13 cellular contexts compared by ENCODE assay signal in genomic region chr4:183411291-183411861, GRCh38.
DNase-seq lines count a peak whose midpoint lies in the region; ATAC-seq and TF ChIP-seq lines count a peak whose summit lies in the region.
"Had no signal": no experiment of that assay in that cellular context is flagged by ENCODE, and none has a peak within 500 bp of the region (broad histone marks: within the 10 kb centered on the region; RNA-seq: fewer than 3 reads in every experiment).

No MANE protein-coding gene starts in this region.

- in situ Hi-C loops in GM13977 (cut with MboI; ENCODE audit: low pct_unique_long_range_greater_than_20kb, low sequenced_read_pairs, unreplicated experiment), result no loop called here

- DNase-seq in kidney tubule cell (ENCODE audit: low spot score) (peak; percentile 94), GM13977 (ENCODE audit: low spot score) (no peak), NCI-H524 (lab: John Stamatoyannopoulos, UW) (no peak)
- DNase-seq in stimulated activated CD4-positive, alpha-beta T cell treated with anti-CD3 and anti-CD28 coated beads, Interleukin-12 subunit alpha, Interleukin-12 subunit beta, amount 100 ng/mL, for 4 hours, result no peak
- no peak for DNase-seq in NK-92 treated with Interleukin-12 subunit alpha and Interleukin-12 subunit beta, amount 100 ng/mL, for 24 hours (lab: John Stamatoyannopoulos, UW)
- DNase-seq: activated CD4-positive, alpha-beta T cell treated with anti-CD3 and anti-CD28 coated beads for 36 hours; activated naive CD8-positive, alpha-beta T cell treated with anti-CD3 and anti-CD28 coated beads, Interleukin-2, amount 10 ng/mL, durations not matched to agents 7 days and 5 days; MG63; right cardiac atrium had no signal

- no peak for TF ChIP-seq CTCF in GM13977 (IDR thresholded peaks at IDR 0.05; ENCODE audit: extremely low read depth, insufficient read depth, missing control alignments)

- ATAC-seq in GM18868 (IDR thresholded peaks at IDR 0.05; ENCODE audit: unreplicated experiment), result peak; percentile 23
- ATAC-seq in HG02623 (IDR thresholded peaks at IDR 0.05; ENCODE audit: unreplicated experiment), result peak; percentile 54
- peak; percentile 63 for ATAC-seq in HG03469 (IDR thresholded peaks at IDR 0.05; ENCODE audit: unreplicated experiment)
- ATAC-seq: activated CD4-positive, alpha-beta T cell treated with anti-CD3 and anti-CD28 coated beads for 36 hours; left lobe of liver; right cardiac atrium had no signal
